Comparison of ENCODE assay signal across 10 cellular contexts in genomic region chr6:34526241-34526972, GRCh38. TPM values are rescaled to one million over a fixed set of nuclear protein-coding genes. Genes with fewer than 3 reads are reported as not detected.
A peak's percentile ranks its signal among the peaks of the same experiment; 100 is the strongest.
DNase-seq lines count a peak whose midpoint lies in the region; ATAC-seq, FAIRE-seq and TF ChIP-seq lines count a peak whose summit lies in the region.
"Had no signal": no experiment of that assay in that cellular context is flagged by ENCODE, and none has a peak within 500 bp of the region (broad histone marks: within the 10 kb centered on the region; RNA-seq: fewer than 3 reads in every experiment).

No MANE protein-coding gene starts in this region.

- no peaks in the 10 kb centered on the region for H3K36me3 Mint-ChIP-seq in nephron (ENCODE audit: low read depth)

- no peaks in the 10 kb centered on the region for H3K9me3 Mint-ChIP-seq in nephron
- H3K9me3 Mint-ChIP-seq: T-helper 1 cell treated with Interleukin-12 subunit alpha and Interleukin-12 subunit beta and Interleukin-4 antibody, amounts not matched to agents 30 μg/mL and 1 μg/mL, for 36 hours had no signal

- DNase-seq in A549 (ENCODE audit: low read depth in 1 of 2, low spot score in 1 of 2) (no peak), dorsolateral prefrontal cortex (peak in 1 of 10 donors; percentile 39), NCI-H2107 treated with DMSO at 0.1 percent for 48 hours (lab: John Stamatoyannopoulos, UW; ENCODE audit: unreplicated experiment) (no peak), iPS-NIHi11 (ENCODE audit: low spot score) (no peak)
- no peak for DNase-seq in stimulated activated CD4-positive, alpha-beta T cell treated with anti-CD3 and anti-CD28 coated beads, Interleukin-12 subunit alpha, Interleukin-12 subunit beta, amount 100 ng/mL, for 4 hours
- DNase-seq in activated CD8-positive, alpha-beta memory T cell treated with anti-CD3 and anti-CD28 coated beads, Interleukin-2, amount 50 U/mL, for 48 hours: no peak

- H3K4me1 ChIP-seq in A549: peaks cover 23% of the 10 kb centered on the region

- POLR2A ChIA-PET in A549 (lab: Yijun Ruan, JAX): no interaction called here

- peak overlapping the region; percentile 75 to 77 for H3K27ac ChIP-seq in A549
- peak overlapping the region; percentile 9 for H3K27ac ChIP-seq in KOPT-K1 (ENCODE audit: low read depth, low read length, poor library complexity, severe bottlenecking)
- H3K27ac ChIP-seq in dorsolateral prefrontal cortex: peak overlapping the region in 32 of 59 donors; percentile 1 to 69 (median 38)

- no peak for TF ChIP-seq RAD21 in A549 (conservative IDR thresholded peaks at IDR 0.05 in 1 of 2, IDR thresholded peaks at IDR 0.05 in 1 of 2)

- H3K27me3 ChIP-seq in dorsolateral prefrontal cortex: no peaks in the 10 kb centered on the region

- no peak for TF ChIP-seq POLR2A in A549 (IDR thresholded peaks at IDR 0.05; ENCODE audit: low read length)

- peak overlapping the region; percentile 86 for H3K4me2 ChIP-seq in A549

- H3K9me3 ChIP-seq in A549 (no peaks in the 10 kb centered on the region), KOPT-K1 (ENCODE audit: insufficient read depth, low read length, poor library complexity, severe bottlenecking) (no peaks in the 10 kb centered on the region)

- H3K36me3 ChIP-seq in KOPT-K1 (ENCODE audit: insufficient read depth, low read length): no peaks in the 10 kb centered on the region

- no peak for ATAC-seq in A549

- intact Hi-C loops in dorsolateral prefrontal cortex (cut with DNase I): loop anchor here (5.0 kb wide), 4 partner anchors 76 to 361 kb away; partner anchors contain the start of genes ANKS1A (in 1 of the 2), RPS10 (in 1 of the 2), SMIM29 (in 1 of the 2) and TAF11 (in 1 of the 2)

- WGBS in A549 (ENCODE audit: missing lambda C conversion rate): 66% methylated on average over 20 of the region's 23 CpGs

- H3K4me1 Mint-ChIP-seq in nephron: peaks cover 30% of the 10 kb centered on the region

- CTCF ChIA-PET in A549 (lab: Yijun Ruan, JAX): interaction anchor here (0.9 to 4.1 kb wide), 8 partner anchors 10 to 363 kb away, joined by 3 to 33 read pairs (median 6); no protein-coding TSS in a partner anchor

- TF ChIP-seq CTCF in A549 (IDR thresholded peaks at IDR 0.05): no peak
- no peak for TF ChIP-seq CTCF in dorsolateral prefrontal cortex (IDR thresholded peaks at IDR 0.05 in 54 of 56, conservative IDR thresholded peaks at IDR 0.05 in 2 of 56; ENCODE audit: low read depth in 1 of 56, partially characterized antibody in 56 of 56)
- TF ChIP-seq CTCF in nephron (IDR thresholded peaks at IDR 0.05; ENCODE audit: unreplicated experiment in 3 of 3): no peak

- TF ChIP-seq EP300 in A549 (IDR thresholded peaks at IDR 0.05): no peak

- H3K27me3 Mint-ChIP-seq in nephron (ENCODE audit: low read depth): peaks cover 9% of the 10 kb centered on the region

- peak overlapping the region in 1 of 3 experiments; percentile 85 for H3K27ac Mint-ChIP-seq in nephron
- H3K27ac Mint-ChIP-seq: T-helper 1 cell treated with Interleukin-12 subunit alpha and Interleukin-12 subunit beta and Interleukin-4 antibody, amounts not matched to agents 30 μg/mL and 1 μg/mL, for 36 hours had no signal

- FAIRE-seq in A549 (lab: Jason Lieb, UNC): no peak

- peak overlapping the region; percentile 73 to 80 (median 75) for H3K4me3 Mint-ChIP-seq in nephron
- H3K4me3 Mint-ChIP-seq: T-helper 1 cell treated with Interleukin-12 subunit alpha and Interleukin-12 subunit beta and Interleukin-4 antibody, amounts not matched to agents 30 μg/mL and 1 μg/mL, for 36 hours had no signal

- H3K4me3 ChIP-seq in A549: peak overlapping the region; percentile 26; the same call in 1 of the 3 replicates
- peak overlapping the region in 57 of 59 donors; percentile 8 to 62 (median 47) for H3K4me3 ChIP-seq in dorsolateral prefrontal cortex

TF ChIP-seq in A549, 52 proteins besides CTCF, POLR2A, EP300 and RAD21:
- TF ChIP-seq BHLHE40 (IDR thresholded peaks at IDR 0.05; ENCODE audit: low read depth, low read length) (no peak), ATOH8 (CRISPR knock-in tag; IDR thresholded peaks at IDR 0.05; ENCODE audit: low read depth) (no peak), MAX (IDR thresholded peaks at IDR 0.05) (no peak), ELK1 (IDR thresholded peaks at IDR 0.05; ENCODE audit: low read depth, low read length) (no peak), HOXB13 (CRISPR knock-in tag; IDR thresholded peaks at IDR 0.05; ENCODE audit: low read depth) (no peak), PHF8 (IDR thresholded peaks at IDR 0.05; ENCODE audit: borderline replicate concordance, low read depth) (no peak), SREBF2 (IDR thresholded peaks at IDR 0.05) (no peak), ZSCAN20 (CRISPR knock-in tag; IDR thresholded peaks at IDR 0.05) (no peak), PBX3 (IDR thresholded peaks at IDR 0.05) (no peak), ZC3H11A (IDR thresholded peaks at IDR 0.05) (no peak), E2F6 (IDR thresholded peaks at IDR 0.05; ENCODE audit: borderline replicate concordance, low read depth) (no peak), GATA3 (IDR thresholded peaks at IDR 0.05; ENCODE audit: borderline replicate concordance) (no peak), HEYL (CRISPR knock-in tag; IDR thresholded peaks at IDR 0.05) (no peak), FOSL2 (IDR thresholded peaks at IDR 0.05) (no peak), FOSL2 (CRISPR knock-in tag; IDR thresholded peaks at IDR 0.05) (no peak), RFX5 (IDR thresholded peaks at IDR 0.05) (no peak), JUN (IDR thresholded peaks at IDR 0.05) (no peak)

RNA-seq across cellular contexts. Expression of gene SPDEF, which starts 29.7 kb away (rescaled TPM):
- polyA plus RNA-seq in A549 (2011; rRNA removed) (5.4 and 6.2 TPM in 2 replicates), A549 (2017; fragmentation: RNase III; extraction: RNeasy Plus Mini Kit Qiagen cat#74134 plus additional on column Dnase treatment) (2.2 to 4.3 TPM (median 3.7 TPM) in 3 replicates)
- polyA plus RNA-seq in A549 (2012; cell fraction: cytosol; rRNA removed): 4.3 and 6.3 TPM in 2 replicates
- polyA plus RNA-seq in A549 (2012; cell fraction: nucleus; rRNA removed): 4.7 and 7.5 TPM in 2 replicates
- 4.3 and 7.2 TPM in 2 replicates for polyA minus RNA-seq in A549 (2011; rRNA and poly(A)+ RNA removed)
- total RNA-seq in dorsolateral prefrontal cortex: 1 to 10 TPM in 63 of 120 experiments, under 1 TPM in 54, not detected in 3; 0.28 to 3.0 (median 1.1) TPM
- polyA plus RNA-seq: BJ had no signal

Comparison
In these comparisons a context has a peak if more than half of its experiments do, and no peak if none do; other contexts are left out.
1. H3K27ac ChIP-seq: peak in every context shown above with its lines; median percentile 76 in A549; 38 in dorsolateral prefrontal cortex; 9 in KOPT-K1.